ENCODE assay signal across 28 cellular contexts in genomic region chr16:13223666-13224065, GRCh38.
"Had no signal": no experiment of that assay in that cellular context is flagged by ENCODE, and none has a peak within 500 bp of the region (broad histone marks: within the 10 kb centered on the region; RNA-seq: fewer than 3 reads in every experiment).

No MANE protein-coding gene starts in this region.

- H3K4me3 Mint-ChIP-seq: stimulated activated effector memory CD8-positive, alpha-beta T cell treated with anti-CD3 and anti-CD28 coated beads, Interleukin-12 subunit alpha, Interleukin-12 subunit beta, amount 100 ng/mL, for 72 hours; stimulated activated memory B cell treated with anti-CD40 and anti-IgM and Interleukin-4, amounts not matched to agents 10 μg/mL and 1 μg/mL and 100 μg/mL, for 72 hours; stimulated activated naive B cell treated with anti-CD40 and anti-IgM and Interleukin-4, amounts not matched to agents 10 μg/mL and 1 μg/mL and 100 μg/mL, for 72 hours; stimulated activated naive CD8-positive, alpha-beta T cell treated with anti-CD3 and anti-CD28 coated beads, Interleukin-15, amount 100 ng/mL, for 72 hours; stimulated activated naive CD8-positive, alpha-beta T cell treated with anti-CD3 and anti-CD28 coated beads, Interleukin-15, Interleukin-2, amounts not matched to agents 100 ng/mL and 50 ng/mL, for 24 hours; type B pancreatic cell had no signal

- H3K4me1 Mint-ChIP-seq: stimulated activated effector memory CD8-positive, alpha-beta T cell treated with anti-CD3 and anti-CD28 coated beads, Interleukin-12 subunit alpha, Interleukin-12 subunit beta, amount 100 ng/mL, for 72 hours; stimulated activated memory B cell treated with anti-CD40 and anti-IgM and Interleukin-4, amounts not matched to agents 10 μg/mL and 1 μg/mL and 100 μg/mL, for 72 hours; stimulated activated naive CD8-positive, alpha-beta T cell treated with anti-CD3 and anti-CD28 coated beads, Interleukin-15, amount 100 ng/mL, for 72 hours had no signal

- H3K4me1 ChIP-seq: stomach, suprapubic skin, testis, thyroid gland, tibial artery, tibial nerve, transverse colon, upper lobe of left lung, upper lobe of right lung, uterus, vagina had no signal

- H3K36me3 ChIP-seq: stomach, suprapubic skin, thoracic aorta, thyroid gland, tibial artery, tibial nerve, transverse colon, upper lobe of left lung, upper lobe of right lung, uterus, vagina had no signal

- H3K36me3 Mint-ChIP-seq: stimulated activated effector memory CD8-positive, alpha-beta T cell treated with anti-CD3 and anti-CD28 coated beads, Interleukin-12 subunit alpha, Interleukin-12 subunit beta, amount 100 ng/mL, for 72 hours; stimulated activated memory B cell treated with anti-CD40 and anti-IgM and Interleukin-4, amounts not matched to agents 10 μg/mL and 1 μg/mL and 100 μg/mL, for 72 hours; stimulated activated naive B cell treated with anti-CD40 and anti-IgM and Interleukin-4, amounts not matched to agents 10 μg/mL and 1 μg/mL and 100 μg/mL, for 72 hours; type B pancreatic cell had no signal

- H3K27ac Mint-ChIP-seq: stimulated activated effector memory CD8-positive, alpha-beta T cell treated with anti-CD3 and anti-CD28 coated beads, Interleukin-12 subunit alpha, Interleukin-12 subunit beta, amount 100 ng/mL, for 72 hours; stimulated activated memory B cell treated with anti-CD40 and anti-IgM and Interleukin-4, amounts not matched to agents 10 μg/mL and 1 μg/mL and 100 μg/mL, for 72 hours; stimulated activated naive B cell treated with anti-CD40 and anti-IgM and Interleukin-4, amounts not matched to agents 10 μg/mL and 1 μg/mL and 100 μg/mL, for 72 hours; stimulated activated naive CD8-positive, alpha-beta T cell treated with anti-CD3 and anti-CD28 coated beads, Interleukin-15, amount 100 ng/mL, for 72 hours; stimulated activated naive CD8-positive, alpha-beta T cell treated with anti-CD3 and anti-CD28 coated beads, Interleukin-15, Interleukin-2, amounts not matched to agents 100 ng/mL and 50 ng/mL, for 24 hours; type B pancreatic cell had no signal

- DNase-seq: stimulated activated CD4-positive, alpha-beta T cell treated with anti-CD3 and anti-CD28 coated beads, Interleukin-2, amount 100 ng/mL, for 48 hours; stimulated activated CD4-positive, alpha-beta T cell treated with anti-CD3 and anti-CD28 coated beads, Interleukin-4, amount 100 ng/mL, for 1 hour; stimulated activated CD4-positive, alpha-beta T cell treated with anti-CD3 and anti-CD28 coated beads, Interleukin-4, amount 100 ng/mL, for 24 hours; stimulated activated CD4-positive, alpha-beta T cell treated with anti-CD3 and anti-CD28 coated beads, Interleukin-4, amount 100 ng/mL, for 4 hours; stimulated activated CD8-positive, alpha-beta memory T cell treated with anti-CD3 and anti-CD28 coated beads, Interleukin-4, amount 100 ng/mL, for 48 hours; stimulated activated naive B cell treated with anti-CD40 and anti-IgM and Interleukin-4, amounts not matched to agents 10 μg/mL and 1 μg/mL and 100 μg/mL, for 72 hours; stimulated activated naive CD4-positive, alpha-beta T cell; stimulated activated naive CD4-positive, alpha-beta T cell treated with Interleukin-2 at 50 U/mL for 16 hours; stimulated activated naive CD8-positive, alpha-beta T cell treated with anti-CD3 and anti-CD28 coated beads, Interleukin-15, amount 100 ng/mL, for 72 hours; stimulated activated naive CD8-positive, alpha-beta T cell treated with anti-CD3 and anti-CD28 coated beads, Interleukin-15, Interleukin-2, amounts not matched to agents 100 U/mL and 50 U/mL, for 24 hours; stomach; substantia nigra; testis; thyroid gland; tibial artery; transverse colon; upper lobe of left lung; upper lobe of right lung; uterus had no signal

- H3K27ac ChIP-seq: stomach, suprapubic skin, testis, thoracic aorta, thyroid gland, tibial artery, tibial nerve, transverse colon, upper lobe of left lung, upper lobe of right lung, uterus, vagina had no signal

- FAIRE-seq: urothelium cell line had no signal

- H3K9me3 ChIP-seq: suprapubic skin, testis, thoracic aorta, thyroid gland, tibial artery, transverse colon, upper lobe of left lung, upper lobe of right lung, uterus, vagina had no signal

- H3K27me3 ChIP-seq: stomach, suprapubic skin, testis, thyroid gland, tibial nerve, transverse colon, upper lobe of left lung, upper lobe of right lung, uterus, vagina had no signal

- H3K27me3 Mint-ChIP-seq: stimulated activated memory B cell treated with anti-CD40 and anti-IgM and Interleukin-4, amounts not matched to agents 10 μg/mL and 1 μg/mL and 100 μg/mL, for 72 hours; stimulated activated naive B cell treated with anti-CD40 and anti-IgM and Interleukin-4, amounts not matched to agents 10 μg/mL and 1 μg/mL and 100 μg/mL, for 72 hours; stimulated activated naive CD8-positive, alpha-beta T cell treated with anti-CD3 and anti-CD28 coated beads, Interleukin-15, Interleukin-2, amounts not matched to agents 100 ng/mL and 50 ng/mL, for 24 hours had no signal

- H3K4me3 ChIP-seq: stomach, suprapubic skin, testis, thoracic aorta, thyroid gland, tibial artery, tibial nerve, transverse colon, upper lobe of left lung, upper lobe of right lung, uterus, vagina had no signal

- ATAC-seq: stimulated activated effector memory CD8-positive, alpha-beta T cell treated with anti-CD3 and anti-CD28 coated beads, Interleukin-12 subunit alpha, Interleukin-12 subunit beta, amount 100 ng/mL, for 72 hours; stimulated activated memory B cell treated with anti-CD40 and anti-IgM and Interleukin-4, amounts not matched to agents 10 μg/mL and 1 μg/mL and 100 μg/mL, for 72 hours; stimulated activated naive B cell treated with anti-CD40 and anti-IgM and Interleukin-4, amounts not matched to agents 10 μg/mL and 1 μg/mL and 100 μg/mL, for 72 hours; stimulated activated naive CD8-positive, alpha-beta T cell treated with anti-CD3 and anti-CD28 coated beads, Interleukin-15, amount 100 ng/mL, for 72 hours; stimulated activated naive CD8-positive, alpha-beta T cell treated with anti-CD3 and anti-CD28 coated beads, Interleukin-15, Interleukin-2, amounts not matched to agents 100 U/mL and 50 U/mL, for 24 hours; upper lobe of right lung had no signal
